In the genomic region with DNA sequence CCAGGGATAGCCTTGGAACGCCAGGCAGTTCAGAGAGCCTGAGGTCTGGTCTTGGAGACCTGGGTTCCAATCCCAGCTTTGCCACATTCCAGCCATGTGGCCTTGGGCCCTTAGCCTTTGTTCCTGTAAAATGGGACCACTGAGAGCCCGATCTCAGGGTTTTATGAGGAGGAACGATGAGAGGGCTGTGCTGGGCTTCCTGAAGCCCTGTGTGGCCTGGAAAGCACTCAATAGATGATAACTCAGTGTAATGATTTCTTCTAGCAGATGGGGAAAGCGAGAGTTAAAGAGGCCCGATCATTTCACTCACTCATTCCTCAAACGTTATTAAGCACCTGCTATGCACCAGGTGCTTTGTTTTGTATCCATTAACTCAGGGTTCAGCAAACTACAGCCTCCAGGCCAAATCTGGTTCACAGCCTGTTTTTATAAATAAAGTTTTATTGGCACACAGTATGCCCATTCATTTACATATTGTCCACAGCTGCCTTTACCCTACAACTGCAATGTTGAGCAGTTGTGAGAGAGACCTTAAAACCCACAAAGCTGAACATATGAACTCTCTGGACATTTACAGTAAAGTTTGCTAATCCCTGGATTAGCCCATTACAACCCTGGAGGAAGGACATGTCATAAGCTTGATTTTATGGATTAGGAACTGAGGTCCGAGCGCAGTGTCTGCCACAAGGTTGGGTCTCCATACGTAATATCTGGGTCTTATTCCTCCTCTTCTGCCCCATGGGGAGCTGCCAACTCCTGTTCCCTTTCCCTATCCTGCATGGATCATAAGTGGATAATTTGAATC, we compare ENCODE assay signal across 1 cellular context.
TF ChIP-seq lines count a peak whose summit lies in the region.

No MANE protein-coding gene starts in this region.

TF ChIP-seq in IMR-90, 13 proteins besides CTCF, POLR2A, EP300 and RAD21:
- TF ChIP-seq MAFK (IDR thresholded peaks at IDR 0.05; ENCODE audit: low read depth, low read length) = no peak
- no peak for TF ChIP-seq NFE2L2 (IDR thresholded peaks at IDR 0.05; ENCODE audit: low read depth, low read length)
